In the genomic region with DNA sequence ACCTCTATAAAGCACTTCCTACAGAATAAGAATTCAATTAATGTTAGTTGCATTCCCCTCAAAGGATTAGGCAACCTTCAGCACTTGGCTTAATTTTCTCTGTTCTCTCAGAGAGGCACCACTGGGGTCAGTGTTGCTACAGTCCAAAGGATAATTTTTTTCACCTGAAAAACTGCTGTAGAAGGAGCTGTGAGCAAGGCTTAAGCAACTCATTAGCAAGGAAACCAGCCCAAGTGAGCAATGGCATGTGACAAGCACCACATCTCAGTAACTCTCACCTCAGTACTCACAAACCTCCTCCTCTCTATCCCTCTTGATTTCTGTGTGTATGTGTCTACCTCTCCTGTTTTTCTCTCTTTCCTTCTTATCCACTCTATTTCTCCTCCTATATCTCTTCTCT, we compare ENCODE assay signal across 15 cellular contexts.
"Had no signal": no experiment of that assay in that cellular context is flagged by ENCODE, and none has a peak within 500 bp of the region (broad histone marks: within the 10 kb centered on the region; RNA-seq: fewer than 3 reads in every experiment).

No MANE protein-coding gene starts in this region.

- H3K4me1 Mint-ChIP-seq: mesothelial cell of epicardium had no signal

- H3K4me3 ChIP-seq: cardiac muscle cell, hepatocyte, lung, SK-N-MC, transverse colon had no signal

- H3K36me3 Mint-ChIP-seq: activated naive CD8-positive, alpha-beta T cell; mesothelial cell of epicardium; natural killer cell treated with Interleukin-12 subunit alpha and Interleukin-12 subunit beta and Interleukin-15 and Interleukin-18, amount 100 ng/mL, for 72 hours had no signal

- DNase-seq: activated CD4-positive, alpha-beta T cell treated with anti-CD3 and anti-CD28 coated beads, Interleukin-2, amount 50 U/mL, for 4 hours; activated gamma-delta T cell treated with Interleukin-2 at 50 U/mL for 16 hours; amniotic stem cell; left colon; retina; stimulated activated CD4-positive, alpha-beta T cell treated with anti-CD3 and anti-CD28 coated beads, Interleukin-2, amount 100 ng/mL, for 24 hours; transverse colon had no signal

- H3K27ac Mint-ChIP-seq: activated naive CD8-positive, alpha-beta T cell; mesothelial cell of epicardium; natural killer cell treated with Interleukin-12 subunit alpha and Interleukin-12 subunit beta and Interleukin-15 and Interleukin-18, amount 100 ng/mL, for 72 hours; stimulated activated naive CD8-positive, alpha-beta T cell treated with anti-CD3 and anti-CD28 coated beads, Interleukin-15, Interleukin-2, amounts not matched to agents 100 ng/mL and 50 ng/mL, for 24 hours had no signal

- ATAC-seq: left colon; natural killer cell treated with Interleukin-12 subunit alpha and Interleukin-12 subunit beta and Interleukin-15 and Interleukin-18, amount 100 ng/mL, for 72 hours had no signal

- H3K4me3 Mint-ChIP-seq: activated naive CD8-positive, alpha-beta T cell; mesothelial cell of epicardium; natural killer cell treated with Interleukin-12 subunit alpha and Interleukin-12 subunit beta and Interleukin-15 and Interleukin-18, amount 100 ng/mL, for 72 hours; stimulated activated naive CD8-positive, alpha-beta T cell treated with anti-CD3 and anti-CD28 coated beads, Interleukin-15, Interleukin-2, amounts not matched to agents 100 ng/mL and 50 ng/mL, for 24 hours had no signal
